In genomic region chr9:126965541-126966428, GRCh38 we compare ENCODE assay signal across 8 cellular contexts. TPM values are rescaled to one million over a fixed set of nuclear protein-coding genes. Genes with fewer than 3 reads are reported as not detected.
DNase-seq lines count a peak whose midpoint lies in the region; ATAC-seq and TF ChIP-seq lines count a peak whose summit lies in the region.

No MANE protein-coding gene starts in this region.

- TF ChIP-seq CTCF in GM13977 (IDR thresholded peaks at IDR 0.05; ENCODE audit: extremely low read depth, insufficient read depth, missing control alignments): peak; percentile 91
- peak; percentile 60 for TF ChIP-seq CTCF in neural crest cell (conservative IDR thresholded peaks at IDR 0.05)

- in situ Hi-C loops in ACHN (cut with HindIII; ENCODE audit: low pct_ligation_motif_present, low pct_unique_long_range_greater_than_20kb, low sequenced_read_pairs): no loop called here
- in situ Hi-C loops in GM13977 (cut with MboI; ENCODE audit: low pct_unique_long_range_greater_than_20kb, low sequenced_read_pairs, unreplicated experiment): loop anchor here (10.0 kb wide), 1 partner anchor 229 kb away; no protein-coding TSS in a partner anchor

- no peak overlapping the region for H3K4me3 Mint-ChIP-seq in neural crest cell

- DNase-seq in ACHN (peak; percentile 55), GM13977 (ENCODE audit: low spot score) (peak; percentile 63), NCI-H82 treated with DMSO at 0.1 percent for 48 hours (lab: John Stamatoyannopoulos, UW; ENCODE audit: unreplicated experiment) (peak; percentile 53), fibroblast of gingiva (ENCODE audit: low read depth) (peak; percentile 63), neural crest cell (ENCODE audit: low read depth, low spot score) (peak; percentile 39)
- DNase-seq in activated CD8-positive, alpha-beta memory T cell treated with anti-CD3 and anti-CD28 coated beads, Interleukin-2, amount 50 U/mL, for 24 hours (ENCODE audit: extremely low read depth): peak; percentile 18

- no peak overlapping the region for H3K27ac Mint-ChIP-seq in neural crest cell (ENCODE audit: unreplicated experiment)

- no peaks in the 10 kb centered on the region for H3K9me3 Mint-ChIP-seq in neural crest cell

- H3K36me3 Mint-ChIP-seq in neural crest cell (ENCODE audit: low read depth): no peaks in the 10 kb centered on the region

- no peaks in the 10 kb centered on the region for H3K4me1 Mint-ChIP-seq in neural crest cell

- ATAC-seq in HG03196 (IDR thresholded peaks at IDR 0.05; ENCODE audit: unreplicated experiment) (no peak), HG02571 (IDR thresholded peaks at IDR 0.05; ENCODE audit: unreplicated experiment) (no peak)

- no peaks in the 10 kb centered on the region for H3K27me3 Mint-ChIP-seq in neural crest cell (ENCODE audit: low read depth)

RNA-seq across cellular contexts. Expression of gene RALGPS1, which starts 51.2 kb away (rescaled TPM):
- 10.8 and 11.7 TPM in 2 replicates for total RNA-seq in neural crest cell
